ENCODE assay signal across 11 cellular contexts in the genomic region with DNA sequence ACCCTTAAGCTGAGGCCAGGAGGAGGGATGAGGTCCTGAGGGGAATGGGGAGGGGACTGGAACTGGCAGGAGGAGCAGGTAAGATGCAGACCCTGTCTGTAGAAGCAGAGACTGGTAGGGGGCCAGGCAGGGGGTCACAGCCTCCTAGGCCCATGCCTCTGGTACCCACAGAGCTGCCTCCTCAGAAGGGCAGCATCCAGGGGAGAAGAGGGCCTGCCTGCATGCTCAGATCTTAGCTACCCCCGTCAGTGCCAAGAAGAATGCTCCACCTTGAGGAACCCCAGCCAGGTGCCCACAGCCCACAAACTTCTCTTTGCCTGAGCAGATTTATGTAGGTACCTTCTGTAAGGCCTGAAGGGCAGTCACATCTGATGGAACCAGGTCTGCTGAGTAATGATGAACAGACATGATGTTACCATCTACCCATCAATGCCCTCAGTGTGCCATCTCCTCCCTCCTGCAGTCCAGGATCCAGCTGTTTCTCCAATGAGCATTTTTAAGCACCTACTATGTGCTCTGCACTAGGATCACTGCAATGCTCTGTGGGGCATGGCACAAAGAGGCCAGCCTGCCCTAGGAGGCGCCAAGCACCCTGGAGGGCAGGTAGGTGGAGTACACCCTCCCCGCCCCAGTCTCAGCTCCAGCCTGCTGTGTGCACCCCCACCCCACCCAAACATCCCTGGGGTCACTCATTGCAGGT. TPM values are rescaled to one million over a fixed set of nuclear protein-coding genes. Genes with fewer than 3 reads are reported as not detected.
DNase-seq lines count a peak whose midpoint lies in the region; ATAC-seq and TF ChIP-seq lines count a peak whose summit lies in the region.
"Had no signal": no experiment of that assay in that cellular context is flagged by ENCODE, and none has a peak within 500 bp of the region (broad histone marks: within the 10 kb centered on the region; RNA-seq: fewer than 3 reads in every experiment).

No MANE protein-coding gene starts in this region.

- no peaks in the 10 kb centered on the region for H3K9me3 ChIP-seq in ascending aorta
- H3K9me3 ChIP-seq in vagina, result no peaks in the 10 kb centered on the region

- POLR2A ChIA-PET in naive thymus-derived CD8-positive, alpha-beta T cell (lab: Charles Lee), result interaction anchor here (1.4 to 26.2 kb wide), 11 partner anchors 8 to 576 kb away, joined by 4 to 1375 read pairs (median 13); a partner anchor contains a TSS

- ATAC-seq in naive thymus-derived CD8-positive, alpha-beta T cell, result no peak

- TF ChIP-seq POLR2A in vagina (IDR thresholded peaks at IDR 0.05), result no peak

- H3K9me3 Mint-ChIP-seq in activated naive CD4-positive, alpha-beta T cell treated with anti-CD3 and anti-CD28 coated beads, Interleukin-2, amount 50 U/mL, for 24 hours, result no peaks in the 10 kb centered on the region
- H3K9me3 Mint-ChIP-seq in naive thymus-derived CD8-positive, alpha-beta T cell, result no peaks in the 10 kb centered on the region

- intact Hi-C loops in ascending aorta (cut with DNase I) (loop anchor here (1.0 to 5.0 kb wide), 3 partner anchors 569 to 981 kb away; no protein-coding TSS in a partner anchor), vagina (cut with DNase I) (loop anchor here (2.0 to 5.0 kb wide), 2 partner anchors 570 to 875 kb away; no protein-coding TSS in a partner anchor)

- H3K27me3 ChIP-seq in ascending aorta (no peaks in the 10 kb centered on the region), vagina (no peaks in the 10 kb centered on the region)

- H3K4me1 ChIP-seq in ascending aorta, result peaks cover 12 to 24% of the 10 kb centered on the region in 2 donors
- peaks cover 70% of the 10 kb centered on the region for H3K4me1 ChIP-seq in vagina

- H3K36me3 Mint-ChIP-seq in activated naive CD4-positive, alpha-beta T cell treated with anti-CD3 and anti-CD28 coated beads, Interleukin-2, amount 50 U/mL, for 24 hours, result no peaks in the 10 kb centered on the region
- H3K36me3 Mint-ChIP-seq in naive thymus-derived CD8-positive, alpha-beta T cell, result no peaks in the 10 kb centered on the region

- H3K27ac Mint-ChIP-seq in activated naive CD4-positive, alpha-beta T cell treated with anti-CD3 and anti-CD28 coated beads, Interleukin-2, amount 50 U/mL, for 24 hours, result no peak overlapping the region
- peak overlapping the region in 8 of 10 donors; percentile 76 to 93 (median 89) for H3K27ac Mint-ChIP-seq in naive thymus-derived CD8-positive, alpha-beta T cell

- H3K36me3 ChIP-seq in ascending aorta (no peaks in the 10 kb centered on the region), vagina (no peaks in the 10 kb centered on the region)

- H3K4me1 Mint-ChIP-seq in activated naive CD4-positive, alpha-beta T cell treated with anti-CD3 and anti-CD28 coated beads, Interleukin-2, amount 50 U/mL, for 24 hours, result peaks cover 72% of the 10 kb centered on the region
- peaks cover 32 to 80% (median 66%) of the 10 kb centered on the region in 4 donors for H3K4me1 Mint-ChIP-seq in naive thymus-derived CD8-positive, alpha-beta T cell

- no peak for TF ChIP-seq CTCF in ascending aorta (IDR thresholded peaks at IDR 0.05)
- TF ChIP-seq CTCF in vagina (IDR thresholded peaks at IDR 0.05), result no peak

- H3K27ac ChIP-seq in ascending aorta, result peak overlapping the region; percentile 96 to 97
- H3K27ac ChIP-seq in vagina, result peak overlapping the region; percentile 95

- no peak for DNase-seq in activated naive CD4-positive, alpha-beta T cell (lab: John Stamatoyannopoulos, UW)
- DNase-seq in ascending aorta (ENCODE audit: low spot score in 2 of 2) (no peak), vagina (ENCODE audit: extremely low spot score in 2 of 2) (no peak), NCI-H2107 (lab: John Stamatoyannopoulos, UW) (no peak)
- DNase-seq in naive thymus-derived CD8-positive, alpha-beta T cell, result no peak
- DNase-seq in stimulated activated CD4-positive, alpha-beta T cell treated with anti-CD3 and anti-CD28 coated beads, Interleukin-2, amount 100 ng/mL, for 24 hours, result no peak
- DNase-seq in central memory CD4-positive, alpha-beta T cell, result no peak
- DNase-seq: activated effector memory CD4-positive, alpha-beta T cell treated with Interleukin-2 at 50 U/mL for 16 hours; AML-193; dermis blood vessel endothelial cell had no signal

- peak overlapping the region; percentile 82 for H3K4me3 Mint-ChIP-seq in activated naive CD4-positive, alpha-beta T cell treated with anti-CD3 and anti-CD28 coated beads, Interleukin-2, amount 50 U/mL, for 24 hours
- H3K4me3 Mint-ChIP-seq in naive thymus-derived CD8-positive, alpha-beta T cell, result peak overlapping the region in 7 of 10 donors; percentile 50 to 87 (median 79)

- H3K4me3 ChIP-seq in ascending aorta (no peak overlapping the region), vagina (no peak overlapping the region)

- H3K27me3 Mint-ChIP-seq in activated naive CD4-positive, alpha-beta T cell treated with anti-CD3 and anti-CD28 coated beads, Interleukin-2, amount 50 U/mL, for 24 hours, result no peaks in the 10 kb centered on the region
- no peaks in the 10 kb centered on the region for H3K27me3 Mint-ChIP-seq in naive thymus-derived CD8-positive, alpha-beta T cell

RNA-seq across cellular contexts. Expression of a gene that starts 24.8 kb away (rescaled TPM):
- total RNA-seq in ascending aorta (772 TPM), vagina (1,405 TPM)
- 100 to 1,000 TPM; 201 to 222 TPM for total RNA-seq in naive thymus-derived CD8-positive, alpha-beta T cell
- polyA plus RNA-seq in naive thymus-derived CD8-positive, alpha-beta T cell, result 100 to 1,000 TPM; 122 to 142 (median 134) TPM
